1 cellular context compared by ENCODE assay signal in the genomic region with DNA sequence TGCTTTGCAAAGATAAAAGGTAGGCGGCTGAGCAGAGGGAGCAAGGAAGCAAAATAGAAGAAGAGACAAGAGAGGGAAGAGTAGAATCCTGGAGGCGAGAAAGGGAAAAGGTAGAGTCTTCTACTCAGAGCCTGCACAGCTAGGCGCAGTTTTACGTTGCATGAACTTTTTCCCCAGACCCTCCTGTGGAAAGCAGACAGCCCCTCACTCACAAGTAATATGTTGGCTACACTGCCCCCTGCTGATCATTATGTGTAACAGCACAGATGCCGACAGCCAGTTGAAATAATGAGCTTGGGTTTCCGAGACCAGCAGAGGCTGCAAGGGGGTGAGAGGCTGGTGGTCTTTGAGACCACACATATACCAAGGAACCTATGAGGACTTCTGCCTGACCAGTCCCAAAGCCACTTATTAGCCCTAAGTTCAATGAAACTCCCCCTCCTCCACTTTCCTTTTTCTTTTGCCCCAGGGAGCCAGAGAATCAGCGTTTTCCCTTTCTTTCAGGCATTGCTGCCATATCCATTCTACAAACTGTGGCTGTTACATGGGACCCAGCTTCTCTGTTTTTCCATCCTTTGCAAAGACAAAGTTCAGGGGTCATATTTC.
TF ChIP-seq lines count a peak whose summit lies in the region.

No MANE protein-coding gene starts in this region.

TF ChIP-seq in K562, 482 proteins besides CTCF, POLR2A, EP300 and RAD21 (continued from another document):
- TF ChIP-seq, protein P1, sequence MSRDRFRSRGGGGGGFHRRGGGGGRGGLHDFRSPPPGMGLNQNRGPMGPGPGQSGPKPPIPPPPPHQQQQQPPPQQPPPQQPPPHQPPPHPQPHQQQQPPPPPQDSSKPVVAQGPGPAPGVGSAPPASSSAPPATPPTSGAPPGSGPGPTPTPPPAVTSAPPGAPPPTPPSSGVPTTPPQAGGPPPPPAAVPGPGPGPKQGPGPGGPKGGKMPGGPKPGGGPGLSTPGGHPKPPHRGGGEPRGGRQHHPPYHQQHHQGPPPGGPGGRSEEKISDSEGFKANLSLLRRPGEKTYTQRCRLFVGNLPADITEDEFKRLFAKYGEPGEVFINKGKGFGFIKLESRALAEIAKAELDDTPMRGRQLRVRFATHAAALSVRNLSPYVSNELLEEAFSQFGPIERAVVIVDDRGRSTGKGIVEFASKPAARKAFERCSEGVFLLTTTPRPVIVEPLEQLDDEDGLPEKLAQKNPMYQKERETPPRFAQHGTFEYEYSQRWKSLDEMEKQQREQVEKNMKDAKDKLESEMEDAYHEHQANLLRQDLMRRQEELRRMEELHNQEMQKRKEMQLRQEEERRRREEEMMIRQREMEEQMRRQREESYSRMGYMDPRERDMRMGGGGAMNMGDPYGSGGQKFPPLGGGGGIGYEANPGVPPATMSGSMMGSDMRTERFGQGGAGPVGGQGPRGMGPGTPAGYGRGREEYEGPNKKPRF (IDR thresholded peaks at IDR 0.05; ENCODE audit: low read depth, low read length): no peak
- TF ChIP-seq, protein P2, sequence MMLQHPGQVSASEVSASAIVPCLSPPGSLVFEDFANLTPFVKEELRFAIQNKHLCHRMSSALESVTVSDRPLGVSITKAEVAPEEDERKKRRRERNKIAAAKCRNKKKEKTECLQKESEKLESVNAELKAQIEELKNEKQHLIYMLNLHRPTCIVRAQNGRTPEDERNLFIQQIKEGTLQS (IDR thresholded peaks at IDR 0.05): no peak
- TF ChIP-seq, protein P2 (CRISPR knock-in tag; conservative IDR thresholded peaks at IDR 0.05): no peak
- peak; percentile 61 for TF ChIP-seq SMC3 (conservative IDR thresholded peaks at IDR 0.05; ENCODE audit: insufficient read depth, low read depth, low read length)
- no peak for TF ChIP-seq C11orf30 (IDR thresholded peaks at IDR 0.05; ENCODE audit: low read depth)
- TF ChIP-seq, protein P3, sequence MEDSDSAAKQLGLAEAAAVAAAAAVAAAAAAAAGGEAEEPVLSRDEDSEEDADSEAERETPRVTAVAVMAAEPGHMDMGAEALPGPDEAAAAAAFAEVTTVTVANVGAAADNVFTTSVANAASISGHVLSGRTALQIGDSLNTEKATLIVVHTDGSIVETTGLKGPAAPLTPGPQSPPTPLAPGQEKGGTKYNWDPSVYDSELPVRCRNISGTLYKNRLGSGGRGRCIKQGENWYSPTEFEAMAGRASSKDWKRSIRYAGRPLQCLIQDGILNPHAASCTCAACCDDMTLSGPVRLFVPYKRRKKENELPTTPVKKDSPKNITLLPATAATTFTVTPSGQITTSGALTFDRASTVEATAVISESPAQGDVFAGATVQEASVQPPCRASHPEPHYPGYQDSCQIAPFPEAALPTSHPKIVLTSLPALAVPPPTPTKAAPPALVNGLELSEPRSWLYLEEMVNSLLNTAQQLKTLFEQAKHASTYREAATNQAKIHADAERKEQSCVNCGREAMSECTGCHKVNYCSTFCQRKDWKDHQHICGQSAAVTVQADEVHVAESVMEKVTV (CRISPR knock-in tag; IDR thresholded peaks at IDR 0.05): peak; percentile 78
- no peak for TF ChIP-seq TRIM28 (IDR thresholded peaks at IDR 0.05)
- no peak for TF ChIP-seq NCOA2 (IDR thresholded peaks at IDR 0.05; ENCODE audit: partially characterized antibody in 2 of 2)
- no peak for TF ChIP-seq SLC30A9 (CRISPR knock-in tag; IDR thresholded peaks at IDR 0.05)
- no peak for TF ChIP-seq CC2D1A (IDR thresholded peaks at IDR 0.05)
- TF ChIP-seq, protein P4, sequence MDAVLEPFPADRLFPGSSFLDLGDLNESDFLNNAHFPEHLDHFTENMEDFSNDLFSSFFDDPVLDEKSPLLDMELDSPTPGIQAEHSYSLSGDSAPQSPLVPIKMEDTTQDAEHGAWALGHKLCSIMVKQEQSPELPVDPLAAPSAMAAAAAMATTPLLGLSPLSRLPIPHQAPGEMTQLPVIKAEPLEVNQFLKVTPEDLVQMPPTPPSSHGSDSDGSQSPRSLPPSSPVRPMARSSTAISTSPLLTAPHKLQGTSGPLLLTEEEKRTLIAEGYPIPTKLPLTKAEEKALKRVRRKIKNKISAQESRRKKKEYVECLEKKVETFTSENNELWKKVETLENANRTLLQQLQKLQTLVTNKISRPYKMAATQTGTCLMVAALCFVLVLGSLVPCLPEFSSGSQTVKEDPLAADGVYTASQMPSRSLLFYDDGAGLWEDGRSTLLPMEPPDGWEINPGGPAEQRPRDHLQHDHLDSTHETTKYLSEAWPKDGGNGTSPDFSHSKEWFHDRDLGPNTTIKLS (IDR thresholded peaks at IDR 0.05; ENCODE audit: borderline replicate concordance, low read depth): no peak
- no peak for TF ChIP-seq HNRNPLL (IDR thresholded peaks at IDR 0.05; ENCODE audit: low read depth, low read length, poor library complexity, severe bottlenecking)
- no peak for TF ChIP-seq BCOR (IDR thresholded peaks at IDR 0.05)
- TF ChIP-seq, protein P5, sequence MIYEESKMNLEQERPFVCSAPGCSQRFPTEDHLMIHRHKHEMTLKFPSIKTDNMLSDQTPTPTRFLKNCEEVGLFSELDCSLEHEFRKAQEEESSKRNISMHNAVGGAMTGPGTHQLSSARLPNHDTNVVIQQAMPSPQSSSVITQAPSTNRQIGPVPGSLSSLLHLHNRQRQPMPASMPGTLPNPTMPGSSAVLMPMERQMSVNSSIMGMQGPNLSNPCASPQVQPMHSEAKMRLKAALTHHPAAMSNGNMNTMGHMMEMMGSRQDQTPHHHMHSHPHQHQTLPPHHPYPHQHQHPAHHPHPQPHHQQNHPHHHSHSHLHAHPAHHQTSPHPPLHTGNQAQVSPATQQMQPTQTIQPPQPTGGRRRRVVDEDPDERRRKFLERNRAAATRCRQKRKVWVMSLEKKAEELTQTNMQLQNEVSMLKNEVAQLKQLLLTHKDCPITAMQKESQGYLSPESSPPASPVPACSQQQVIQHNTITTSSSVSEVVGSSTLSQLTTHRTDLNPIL (CRISPR knock-in tag; IDR thresholded peaks at IDR 0.05): no peak
- no peak for TF ChIP-seq SAFB2 (IDR thresholded peaks at IDR 0.05; ENCODE audit: borderline replicate concordance, low read depth, low read length, severe bottlenecking)
- no peak for TF ChIP-seq HDAC2 (IDR thresholded peaks at IDR 0.05)
- TF ChIP-seq ZNF583 (CRISPR knock-in tag; IDR thresholded peaks at IDR 0.05): no peak
- TF ChIP-seq RHOXF2B (CRISPR knock-in tag; conservative IDR thresholded peaks at IDR 0.05): no peak
- no peak for TF ChIP-seq HDGF (IDR thresholded peaks at IDR 0.05)
